9 cellular contexts compared by ENCODE assay signal in genomic region chr2:73174941-73175662, GRCh38. TPM values are rescaled to one million over a fixed set of nuclear protein-coding genes. Genes with fewer than 3 reads are reported as not detected.
DNase-seq lines count a peak whose midpoint lies in the region; ATAC-seq and TF ChIP-seq lines count a peak whose summit lies in the region.
"Had no signal": no experiment of that assay in that cellular context is flagged by ENCODE, and none has a peak within 500 bp of the region (broad histone marks: within the 10 kb centered on the region; RNA-seq: fewer than 3 reads in every experiment).

No MANE protein-coding gene starts in this region.

- intact Hi-C loops in Calu3 (cut with micrococcal nuclease; ENCODE audit: unreplicated experiment) = loop anchor here (5.0 kb wide), 2 partner anchors 37 to 183 kb away; partner anchors contain the start of gene SMYD5
- intact Hi-C loops in body of pancreas (cut with DNase I) = loop anchor here (5.0 to 10.0 kb wide), 2 partner anchors 183 to 280 kb away; no protein-coding TSS in a partner anchor

- peaks cover 24% of the 10 kb centered on the region for H3K27me3 ChIP-seq in WERI-Rb-1 (ENCODE audit: insufficient read depth, low read depth, severe bottlenecking)
- H3K27me3 ChIP-seq in iPS DF 6.9 (ENCODE audit: control insufficient read depth, insufficient read depth, low read length) = peaks cover 32% of the 10 kb centered on the region
- peaks cover 0 to 9% of the 10 kb centered on the region in 2 donors for H3K27me3 ChIP-seq in body of pancreas

- H3K4me1 Mint-ChIP-seq in Calu3 (ENCODE audit: low read depth, unreplicated experiment) = peaks cover 9% of the 10 kb centered on the region

- H3K27me3 Mint-ChIP-seq in Calu3 (ENCODE audit: unreplicated experiment) = peaks cover 82% of the 10 kb centered on the region

- BruUV-seq in Calu3 (replicated peaks; lab: Mats Ljungman, UMichigan) = no TSS peak

- TF ChIP-seq POLR2A in body of pancreas (IDR thresholded peaks at IDR 0.05) = no peak

- H3K9me3 Mint-ChIP-seq in Calu3 (ENCODE audit: low read depth, unreplicated experiment) = no peaks in the 10 kb centered on the region

- peaks cover 16% of the 10 kb centered on the region for H3K36me3 Mint-ChIP-seq in Calu3 (ENCODE audit: insufficient read depth, unreplicated experiment)

- peaks cover 8% of the 10 kb centered on the region for H3K4me1 ChIP-seq in iPS DF 6.9 (ENCODE audit: control insufficient read depth, insufficient read depth, low read length)
- peaks cover 27% of the 10 kb centered on the region for H3K4me1 ChIP-seq in body of pancreas

- H3K27ac Mint-ChIP-seq in Calu3 (ENCODE audit: unreplicated experiment) = no peak overlapping the region

- H3K27ac ChIP-seq in WERI-Rb-1 (peak overlapping the region; percentile 30), iPS DF 6.9 (ENCODE audit: low read length) (no peak overlapping the region), body of pancreas (no peak overlapping the region)

- ATAC-seq in HG02798 (IDR thresholded peaks at IDR 0.05; ENCODE audit: poor library complexity, unreplicated experiment) = no peak
- ATAC-seq in body of pancreas = no peak
- ATAC-seq in GM19467 (IDR thresholded peaks at IDR 0.05; ENCODE audit: unreplicated experiment) = no peak
- ATAC-seq: HCT116 had no signal

- WGBS in iPS DF 6.9 (ENCODE audit: insufficient coverage, insufficient read length) = no CpG with 5 or more reads among the region's 25 CpGs
- 25 to 55% methylated on average over 8 to 25 of the region's 25 CpGs for WGBS in body of pancreas, 2 donors

- no peaks in the 10 kb centered on the region for H3K9me3 ChIP-seq in WERI-Rb-1 (ENCODE audit: severe bottlenecking)
- H3K9me3 ChIP-seq in iPS DF 6.9 (ENCODE audit: control insufficient read depth, insufficient read depth, low read length) = no peaks in the 10 kb centered on the region
- H3K9me3 ChIP-seq in body of pancreas = no peaks in the 10 kb centered on the region

- CTCF ChIA-PET in Calu3 (lab: Charles Lee) = interaction anchor here (0.6 to 1.0 kb wide), 2 partner anchors 183 to 310 kb away, joined by 3 to 6 read pairs; no protein-coding TSS in a partner anchor

- H3K4me3 Mint-ChIP-seq in Calu3 (ENCODE audit: low read depth, unreplicated experiment) = peak overlapping the region; percentile 86

- no peak for DNase-seq in Calu3
- DNase-seq in WERI-Rb-1 = no peak
- no peak for DNase-seq in iPS DF 6.9 (ENCODE audit: low read depth, low spot score)
- no peak for DNase-seq in retinal pigment epithelial cell (ENCODE audit: low read depth)
- DNase-seq in DMS114 treated with DMSO at 0.1 percent for 48 hours (lab: John Stamatoyannopoulos, UW; ENCODE audit: unreplicated experiment) = no peak
- DNase-seq in body of pancreas = no peak

- TF ChIP-seq CTCF in Calu3 (IDR thresholded peaks at IDR 0.05; ENCODE audit: unreplicated experiment) (no peak), WERI-Rb-1 (IDR thresholded peaks at IDR 0.05; ENCODE audit: low read depth, low read length) (no peak), retinal pigment epithelial cell (conservative IDR thresholded peaks at IDR 0.05; ENCODE audit: low read depth, low read length) (no peak), body of pancreas (IDR thresholded peaks at IDR 0.05) (no peak)

- H3K4me3 ChIP-seq in WERI-Rb-1 (ENCODE audit: low read depth, low read length) (peak overlapping the region; percentile 63), iPS DF 6.9 (ENCODE audit: low read length) (peak overlapping the region; percentile 47; the same call in 1 of the 2 replicates), retinal pigment epithelial cell (ENCODE audit: low read length) (peak overlapping the region; percentile 25), body of pancreas (no peak overlapping the region)

- H3K36me3 ChIP-seq in WERI-Rb-1 (no peaks in the 10 kb centered on the region), iPS DF 6.9 (ENCODE audit: control insufficient read depth, insufficient read depth, low read length) (no peaks in the 10 kb centered on the region), body of pancreas (replicated peaks in 1 of 2; ENCODE audit: insufficient read depth in 1 of 2, low read depth in 2 of 2) (no peaks in the 10 kb centered on the region)

RNA-seq across cellular contexts. Expression of gene NOTO, which starts 27.3 kb away (rescaled TPM):
- total RNA-seq in Calu3 (2022) = not detected in 2 replicates
- not detected for total RNA-seq in body of pancreas

RNA-seq across cellular contexts. Expression of gene SMYD5, which starts 38.9 kb away (rescaled TPM):
- total RNA-seq in Calu3 (2022) = 32.1 and 36.0 TPM in 2 replicates
- total RNA-seq in body of pancreas = 10 to 100 TPM; 10.1 to 19.4 TPM

RNA-seq across cellular contexts. Expression of gene PRADC1, which starts 57.9 kb away (rescaled TPM):
- 13.2 and 13.8 TPM in 2 replicates for total RNA-seq in Calu3 (2022)
- total RNA-seq in body of pancreas = 10 to 100 TPM; 11.7 to 21.4 TPM

RNA-seq across cellular contexts. Expression of gene CCT7, which starts 59.0 kb away (rescaled TPM):
- total RNA-seq in Calu3 (2022) = 394 and 403 TPM in 2 replicates
- 10 to 100 TPM; 88.7 to 92.3 TPM for total RNA-seq in body of pancreas

Comparison
In these comparisons a context has a peak if more than half of its experiments do, and no peak if none do; other contexts are left out.
1. H3K4me3 ChIP-seq: peak in WERI-Rb-1 (single experiment), iPS DF 6.9 (single experiment) and retinal pigment epithelial cell (single experiment); none in body of pancreas (0 of 2).